13 cellular contexts compared by ENCODE assay signal in genomic region chr14:21537088-21537424, GRCh38. TPM values are rescaled to one million over a fixed set of nuclear protein-coding genes. Genes with fewer than 3 reads are reported as not detected.
DNase-seq lines count a peak whose midpoint lies in the region; TF ChIP-seq lines count a peak whose summit lies in the region.
"Had no signal": no experiment of that assay in that cellular context is flagged by ENCODE, and none has a peak within 500 bp of the region (broad histone marks: within the 10 kb centered on the region; RNA-seq: fewer than 3 reads in every experiment).

No MANE protein-coding gene starts in this region.

- H3K27ac Mint-ChIP-seq in Caco-2 (ENCODE audit: unreplicated experiment) = no peak overlapping the region
- H3K27ac Mint-ChIP-seq in activated CD4-positive, alpha-beta memory T cell treated with anti-CD3 and anti-CD28 coated beads for 36 hours = no peak overlapping the region

- H3K4me3 ChIP-seq in Caco-2 (ENCODE audit: low read depth, low read length) (no peak overlapping the region), WI38 (ENCODE audit: low read depth, low read length) (peak overlapping the region; percentile 22; the same call in 1 of the 2 replicates), hepatocyte (peak overlapping the region; percentile 50), osteoblast (ENCODE audit: insufficient read depth, low read length) (no peak overlapping the region)

- no TSS peak for BruUV-seq in Caco-2 (replicated peaks; lab: Mats Ljungman, UMichigan)

- H4K20me1 ChIP-seq in hepatocyte (ENCODE audit: insufficient read depth, poor library complexity, severe bottlenecking) (no peaks in the 10 kb centered on the region), osteoblast (ENCODE audit: insufficient read depth, low read length) (no peaks in the 10 kb centered on the region)

- no peaks in the 10 kb centered on the region for H3K36me3 ChIP-seq in Caco-2 (ENCODE audit: control insufficient read depth, insufficient read depth, low read length)
- no peaks in the 10 kb centered on the region for H3K36me3 ChIP-seq in hepatocyte (replicated peaks; ENCODE audit: insufficient read depth, low read depth)
- no peaks in the 10 kb centered on the region for H3K36me3 ChIP-seq in osteoblast (ENCODE audit: insufficient read depth, low read length)
- H3K36me3 ChIP-seq: pancreas had no signal

- H3K4me1 ChIP-seq in Caco-2 = no peaks in the 10 kb centered on the region
- H3K4me1 ChIP-seq in hepatocyte (ENCODE audit: insufficient read depth) = peaks cover 11% of the 10 kb centered on the region
- H3K4me1 ChIP-seq in osteoblast (ENCODE audit: insufficient read depth, low read length) = no peaks in the 10 kb centered on the region
- H3K4me1 ChIP-seq: pancreas had no signal

- H3K27me3 Mint-ChIP-seq in Caco-2 (ENCODE audit: insufficient read depth, unreplicated experiment) = no peaks in the 10 kb centered on the region
- H3K27me3 Mint-ChIP-seq in activated CD4-positive, alpha-beta memory T cell treated with anti-CD3 and anti-CD28 coated beads for 36 hours = peaks cover 34% of the 10 kb centered on the region

- peaks cover 6% of the 10 kb centered on the region for H3K4me1 Mint-ChIP-seq in Caco-2 (ENCODE audit: low read depth, unreplicated experiment)
- H3K4me1 Mint-ChIP-seq in activated CD4-positive, alpha-beta memory T cell treated with anti-CD3 and anti-CD28 coated beads for 36 hours (ENCODE audit: low read depth) = peaks cover 8% of the 10 kb centered on the region

- H3K27ac ChIP-seq in hepatocyte (no peak overlapping the region), osteoblast (ENCODE audit: low read depth, low read length) (no peak overlapping the region)
- H3K27ac ChIP-seq: C4-2B, HL-60, pancreas had no signal

- H3K9me3 Mint-ChIP-seq in Caco-2 (ENCODE audit: unreplicated experiment) = no peaks in the 10 kb centered on the region
- no peaks in the 10 kb centered on the region for H3K9me3 Mint-ChIP-seq in activated CD4-positive, alpha-beta memory T cell treated with anti-CD3 and anti-CD28 coated beads for 36 hours

- H3K4me2 ChIP-seq in hepatocyte (peak overlapping the region; percentile 92), osteoblast (ENCODE audit: insufficient read depth, low read length) (peak overlapping the region; percentile 65)

- H3K9me2 ChIP-seq in hepatocyte (replicated peaks; ENCODE audit: insufficient read depth) = no peaks in the 10 kb centered on the region

- TF ChIP-seq CTCF in Caco-2 (IDR thresholded peaks at IDR 0.05; ENCODE audit: insufficient read depth in 1 of 2, low read depth in 1 of 2, low read length in 1 of 2, severe bottlenecking in 1 of 2, unreplicated experiment in 1 of 2) = no peak
- TF ChIP-seq CTCF in WI38 (IDR thresholded peaks at IDR 0.05; ENCODE audit: low read depth, low read length) = no peak
- TF ChIP-seq CTCF in hepatocyte (IDR thresholded peaks at IDR 0.05; ENCODE audit: poor library complexity) = no peak
- TF ChIP-seq CTCF in osteoblast (IDR thresholded peaks at IDR 0.05; ENCODE audit: extremely low read depth, low read depth, low read length) = no peak

- H3K79me2 ChIP-seq in hepatocyte = no peaks in the 10 kb centered on the region
- H3K79me2 ChIP-seq in osteoblast (ENCODE audit: insufficient read depth, low read length) = no peaks in the 10 kb centered on the region

- peak overlapping the region; percentile 0 for H3K4me3 Mint-ChIP-seq in Caco-2 (ENCODE audit: unreplicated experiment)
- no peak overlapping the region for H3K4me3 Mint-ChIP-seq in activated CD4-positive, alpha-beta memory T cell treated with anti-CD3 and anti-CD28 coated beads for 36 hours

- 6% methylated on average over 3 of the region's 3 CpGs for WGBS in hepatocyte (ENCODE audit: low lambda C conversion rate, missing lambda C conversion rate)

- POLR2A ChIA-PET in Caco-2 (lab: Charles Lee) = no interaction called here
- POLR2A ChIA-PET in activated CD4-positive, alpha-beta memory T cell treated with anti-CD3 and anti-CD28 coated beads for 36 hours (lab: Charles Lee) = no interaction called here

- no peaks in the 10 kb centered on the region for H3K27me3 ChIP-seq in Caco-2 (replicated peaks; ENCODE audit: control insufficient read depth, insufficient read depth, low read length)
- peaks cover 50% of the 10 kb centered on the region for H3K27me3 ChIP-seq in hepatocyte
- peaks cover 56% of the 10 kb centered on the region for H3K27me3 ChIP-seq in osteoblast (ENCODE audit: insufficient read depth, low read length)

- no peak for DNase-seq in Caco-2
- no peak for DNase-seq in hepatocyte (ENCODE audit: low spot score)
- no peak for DNase-seq in osteoblast (ENCODE audit: insufficient read length, low spot score, missing footprints)
- no peak for DNase-seq in activated CD4-positive, alpha-beta T cell treated with anti-CD3 and anti-CD28 coated beads for 4 hours
- no peak for DNase-seq in activated CD4-positive, alpha-beta memory T cell treated with anti-CD3 and anti-CD28 coated beads for 36 hours
- no peak for DNase-seq in NCI-H345 (lab: John Stamatoyannopoulos, UW)
- no peak for DNase-seq in NCI-H146 (lab: John Stamatoyannopoulos, UW)
- DNase-seq: NCI-H1105, pancreas, T-helper 2 cell had no signal

- H2AFZ ChIP-seq in hepatocyte (peak overlapping the region; percentile 71), osteoblast (ENCODE audit: low read length) (peak overlapping the region; percentile 74)

- no peaks in the 10 kb centered on the region for H3K9me3 ChIP-seq in Caco-2
- no peaks in the 10 kb centered on the region for H3K9me3 ChIP-seq in hepatocyte (ENCODE audit: low read depth)
- no peaks in the 10 kb centered on the region for H3K9me3 ChIP-seq in osteoblast (ENCODE audit: low read depth, low read length)
- H3K9me3 ChIP-seq: pancreas had no signal

- no peaks in the 10 kb centered on the region for H3K36me3 Mint-ChIP-seq in Caco-2 (ENCODE audit: insufficient read depth, unreplicated experiment)
- no peaks in the 10 kb centered on the region for H3K36me3 Mint-ChIP-seq in activated CD4-positive, alpha-beta memory T cell treated with anti-CD3 and anti-CD28 coated beads for 36 hours

- CTCF ChIA-PET in Caco-2 (lab: Charles Lee) = no interaction called here
- CTCF ChIA-PET in activated CD4-positive, alpha-beta memory T cell treated with anti-CD3 and anti-CD28 coated beads for 36 hours (lab: Charles Lee) = no interaction called here

- intact Hi-C loops in Caco-2 (cut with micrococcal nuclease; ENCODE audit: unreplicated experiment) = no loop called here
- intact Hi-C loops in activated CD4-positive, alpha-beta memory T cell treated with anti-CD3 and anti-CD28 coated beads for 36 hours (cut with micrococcal nuclease) = no loop called here

RNA-seq across cellular contexts. Expression of gene SALL2, which starts 10.9 kb away (rescaled TPM):
- total RNA-seq in Caco-2 (2022) (10.9 and 11.0 TPM in 2 replicates), hepatocyte (9.6 and 11.8 TPM in 2 replicates), osteoblast (2.9 and 3.3 TPM in 2 replicates)
- polyA plus RNA-seq in hepatocyte = 9.5 and 10.9 TPM in 2 replicates
- 1 to 10 TPM; 4.4 to 4.8 TPM for total RNA-seq in activated CD4-positive, alpha-beta memory T cell treated with anti-CD3 and anti-CD28 coated beads for 36 hours

RNA-seq across cellular contexts. Expression of gene METTL3, which starts 25.9 kb away (rescaled TPM):
- total RNA-seq in Caco-2 (2022) (40.1 and 43.8 TPM in 2 replicates), hepatocyte (31.9 and 44.1 TPM in 2 replicates), osteoblast (30.4 and 30.9 TPM in 2 replicates)
- 31.9 and 39.0 TPM in 2 replicates for polyA plus RNA-seq in hepatocyte
- 10 to 100 TPM; 64.1 TPM for total RNA-seq in activated CD4-positive, alpha-beta memory T cell treated with anti-CD3 and anti-CD28 coated beads for 36 hours

RNA-seq across cellular contexts. Expression of gene OR10G3, which starts 42.8 kb away (rescaled TPM):
- not detected in 2 replicates for total RNA-seq in Caco-2 (2022)
- total RNA-seq in hepatocyte = not detected in 2 replicates
- not detected in 2 replicates for polyA plus RNA-seq in hepatocyte
- not detected in 2 replicates for total RNA-seq in osteoblast
- not detected for total RNA-seq in activated CD4-positive, alpha-beta memory T cell treated with anti-CD3 and anti-CD28 coated beads for 36 hours
- total RNA-seq: pancreas had no signal
- polyA plus RNA-seq: pancreas had no signal

Comparison
In these comparisons a context has a peak if more than half of its experiments do, and no peak if none do; other contexts are left out.
1. H3K4me3 ChIP-seq: peak in WI38 (single experiment) and hepatocyte (single experiment); none in Caco-2 (single experiment) and osteoblast (single experiment).